9 cellular contexts compared by ENCODE assay signal in the genomic region with DNA sequence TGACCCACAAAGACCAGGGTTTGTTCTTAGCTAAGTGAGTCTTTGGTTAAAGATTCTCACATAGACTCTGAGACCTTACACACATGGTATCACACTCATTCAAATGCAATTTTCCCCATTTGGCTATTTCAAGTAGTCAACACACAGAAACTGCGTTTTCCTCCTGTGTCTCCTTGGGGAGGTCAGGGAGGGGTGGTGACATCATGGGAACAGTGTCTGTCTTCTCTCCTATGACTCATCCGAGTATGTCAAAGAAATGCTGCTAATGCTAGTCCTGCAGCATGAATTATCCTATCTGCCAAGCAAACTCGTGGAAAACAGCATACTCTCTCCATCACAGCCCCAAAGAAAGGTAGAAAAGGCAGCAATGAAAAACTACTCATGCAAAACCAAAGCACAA.
DNase-seq lines count a peak whose midpoint lies in the region; ATAC-seq and TF ChIP-seq lines count a peak whose summit lies in the region.
"Had no signal": no experiment of that assay in that cellular context is flagged by ENCODE, and none has a peak within 500 bp of the region (broad histone marks: within the 10 kb centered on the region; RNA-seq: fewer than 3 reads in every experiment).

No MANE protein-coding gene starts in this region.

- H3K27me3 ChIP-seq in BJ (ENCODE audit: control insufficient read depth, insufficient read depth, low read length) (no peaks in the 10 kb centered on the region), neuronal stem cell (ENCODE audit: control insufficient read depth in 3 of 3, insufficient read depth in 3 of 3, low read depth in 1 of 3, low read length in 3 of 3) (no peaks in the 10 kb centered on the region)

- H3K14ac ChIP-seq in neuronal stem cell (ENCODE audit: low read length): no peak overlapping the region

- H4K8ac ChIP-seq in neuronal stem cell (ENCODE audit: low read depth, low read length): no peak overlapping the region

- no CpG with 5 or more reads among the region's 3 CpGs for WGBS in neuronal stem cell (ENCODE audit: extremely low coverage in 2 of 2, insufficient read length in 2 of 2, insufficient replicate concordance in 1 of 2), 2 donors

- H3K23ac ChIP-seq in neuronal stem cell (ENCODE audit: low read depth, low read length, poor library complexity): no peak overlapping the region

- no peaks in the 10 kb centered on the region for H3K79me1 ChIP-seq in neuronal stem cell (ENCODE audit: low read depth, low read length)

- CTCF ChIA-PET in BJ (lab: Yijun Ruan, JAX): no interaction called here
- CTCF ChIA-PET in activated CD4-positive, alpha-beta T cell treated with anti-CD3 and anti-CD28 coated beads, Interleukin-2, amount 10 ng/mL, durations not matched to agents 7 days and 5 days (lab: Charles Lee): no interaction called here

- no peaks in the 10 kb centered on the region for H3K9me3 Mint-ChIP-seq in activated CD4-positive, alpha-beta T cell treated with anti-CD3 and anti-CD28 coated beads, Interleukin-2, amount 10 ng/mL, durations not matched to agents 7 days and 5 days

- no peak overlapping the region for H3K18ac ChIP-seq in neuronal stem cell (ENCODE audit: low read length)

- no peaks in the 10 kb centered on the region for H3K36me3 Mint-ChIP-seq in activated CD4-positive, alpha-beta T cell treated with anti-CD3 and anti-CD28 coated beads, Interleukin-2, amount 10 ng/mL, durations not matched to agents 7 days and 5 days (ENCODE audit: low read depth)

- H3K36me3 ChIP-seq in BJ (ENCODE audit: control insufficient read depth, insufficient read depth, low read length): no peaks in the 10 kb centered on the region
- no peaks in the 10 kb centered on the region for H3K36me3 ChIP-seq in neuronal stem cell (replicated peaks in 1 of 2; ENCODE audit: control insufficient read depth in 2 of 2, insufficient read depth in 2 of 2, low read length in 2 of 2)

- no peak overlapping the region for H2BK15ac ChIP-seq in neuronal stem cell (ENCODE audit: low read length)

- H4K91ac ChIP-seq in neuronal stem cell (ENCODE audit: low read depth, low read length, poor library complexity): no peak overlapping the region

- H3K4me1 Mint-ChIP-seq in activated CD4-positive, alpha-beta T cell treated with anti-CD3 and anti-CD28 coated beads, Interleukin-2, amount 10 ng/mL, durations not matched to agents 7 days and 5 days: no peaks in the 10 kb centered on the region

- POLR2A ChIA-PET in BJ (lab: Charles Lee): no interaction called here
- POLR2A ChIA-PET in activated CD4-positive, alpha-beta T cell treated with anti-CD3 and anti-CD28 coated beads, Interleukin-2, amount 10 ng/mL, durations not matched to agents 7 days and 5 days (lab: Charles Lee): no interaction called here

- peak; percentile 71 for DNase-seq in BJ (ENCODE audit: low read depth)
- peak; percentile 69 for DNase-seq in NCI-H69 (lab: John Stamatoyannopoulos, UW)
- DNase-seq in fibroblast of gingiva (ENCODE audit: low read depth): peak; percentile 80
- DNase-seq in neuronal stem cell (ENCODE audit: low spot score): no peak
- DNase-seq in activated CD4-positive, alpha-beta T cell treated with anti-CD3 and anti-CD28 coated beads, Interleukin-2, amount 10 ng/mL, durations not matched to agents 7 days and 5 days: no peak
- no peak for DNase-seq in NCI-H187 treated with DMSO at 0.1 percent for 48 hours (lab: John Stamatoyannopoulos, UW)
- DNase-seq: activated gamma-delta T cell treated with Interleukin-2 at 50 U/mL for 16 hours had no signal

- no peak overlapping the region for H2BK5ac ChIP-seq in neuronal stem cell (ENCODE audit: low read length)

- no peak for TF ChIP-seq CTCF in BJ (IDR thresholded peaks at IDR 0.05; ENCODE audit: insufficient read depth, low read depth, low read length)

- no peak overlapping the region for H2AK5ac ChIP-seq in neuronal stem cell (ENCODE audit: low read depth, low read length)

- H2BK12ac ChIP-seq in neuronal stem cell (ENCODE audit: low read length): no peak overlapping the region

- H3K4me3 Mint-ChIP-seq in activated CD4-positive, alpha-beta T cell treated with anti-CD3 and anti-CD28 coated beads, Interleukin-2, amount 10 ng/mL, durations not matched to agents 7 days and 5 days: no peak overlapping the region

- no peak overlapping the region for H3K27ac Mint-ChIP-seq in activated CD4-positive, alpha-beta T cell treated with anti-CD3 and anti-CD28 coated beads, Interleukin-2, amount 10 ng/mL, durations not matched to agents 7 days and 5 days

- H3K27me3 Mint-ChIP-seq in activated CD4-positive, alpha-beta T cell treated with anti-CD3 and anti-CD28 coated beads, Interleukin-2, amount 10 ng/mL, durations not matched to agents 7 days and 5 days: peaks cover 11% of the 10 kb centered on the region

- no peak overlapping the region for H3K4ac ChIP-seq in neuronal stem cell (ENCODE audit: low read length)

- no peak overlapping the region for H3K9ac ChIP-seq in neuronal stem cell (ENCODE audit: low read depth, low read length, poor library complexity)

- H3K4me3 ChIP-seq in BJ (ENCODE audit: low read depth, low read length) (no peak overlapping the region), neuronal stem cell (ENCODE audit: low read length in 2 of 2) (no peak overlapping the region)

- H3K4me2 ChIP-seq in neuronal stem cell (ENCODE audit: insufficient read depth, low read length, poor library complexity, severe bottlenecking): no peak overlapping the region

- no peaks in the 10 kb centered on the region for H3K9me3 ChIP-seq in neuronal stem cell (replicated peaks in 1 of 2; ENCODE audit: control insufficient read depth in 2 of 2, insufficient read depth in 1 of 2, low read depth in 1 of 2, low read length in 2 of 2)

- H3K4me1 ChIP-seq in neuronal stem cell (ENCODE audit: control insufficient read depth in 2 of 2, insufficient read depth in 1 of 2, low read depth in 1 of 2, low read length in 2 of 2): peaks cover 2 to 6% of the 10 kb centered on the region in 2 donors

- peak overlapping the region; percentile 2 for H2AFZ ChIP-seq in neuronal stem cell (ENCODE audit: low read length)

- no peak overlapping the region for H2BK120ac ChIP-seq in neuronal stem cell (ENCODE audit: low read depth, low read length)

- no peak for ATAC-seq in HG02938 (IDR thresholded peaks at IDR 0.05; ENCODE audit: unreplicated experiment)
- ATAC-seq in GM19035 (IDR thresholded peaks at IDR 0.05; ENCODE audit: unreplicated experiment): no peak

- H3K27ac ChIP-seq in neuronal stem cell (replicated peaks; ENCODE audit: low read length): no peak overlapping the region

Comparison
In these comparisons a context has a peak if more than half of its experiments do, and no peak if none do; other contexts are left out.
1. DNase-seq: peak in BJ (single experiment), NCI-H69 (single experiment) and fibroblast of gingiva (single experiment); none in neuronal stem cell (single experiment), activated CD4-positive, alpha-beta T cell treated with anti-CD3 and anti-CD28 coated beads, Interleukin-2, amount 10 ng/mL, durations not matched to agents 7 days and 5 days (single experiment) and NCI-H187 treated with DMSO at 0.1 percent for 48 hours (single experiment).